ENCODE assay signal across 12 cellular contexts in genomic region chr5:180294913-180295555, GRCh38. TPM values are rescaled to one million over a fixed set of nuclear protein-coding genes. Genes with fewer than 3 reads are reported as not detected.
"Had no signal": no experiment of that assay in that cellular context is flagged by ENCODE, and none has a peak within 500 bp of the region (broad histone marks: within the 10 kb centered on the region; RNA-seq: fewer than 3 reads in every experiment).

No MANE protein-coding gene starts in this region.

- H3K9ac ChIP-seq: neural progenitor cell had no signal

- H3K4me2 ChIP-seq: neural progenitor cell had no signal

- H3K27me3 ChIP-seq: ascending aorta, foreskin keratinocyte, left lung, neural progenitor cell, thyroid gland had no signal

- H3K36me3 ChIP-seq: ascending aorta, left lung, neural progenitor cell, thyroid gland had no signal

- H3K4me3 Mint-ChIP-seq: activated CD4-positive, alpha-beta memory T cell treated with anti-CD3 and anti-CD28 coated beads, Interleukin-2, amount 10 ng/mL, durations not matched to agents 7 days and 5 days; activated naive CD8-positive, alpha-beta T cell treated with anti-CD3 and anti-CD28 coated beads, Interleukin-2, amount 50 U/mL, for 24 hours had no signal

- DNase-seq: activated CD4-positive, alpha-beta memory T cell treated with anti-CD3 and anti-CD28 coated beads, Interleukin-2, amount 10 ng/mL, durations not matched to agents 7 days and 5 days; activated naive CD4-positive, alpha-beta T cell treated with Interleukin-2 at 50 U/mL for 16 hours; activated naive CD8-positive, alpha-beta T cell treated with anti-CD3 and anti-CD28 coated beads, Interleukin-2, amount 50 U/mL, for 24 hours; foreskin keratinocyte; islet precursor cell; left lung; retina; stimulated activated CD4-positive, alpha-beta T cell treated with anti-CD3 and anti-CD28 coated beads, Interleukin-4, amount 100 ng/mL, for 4 hours; thyroid gland had no signal

- H3K9me3 ChIP-seq: ascending aorta, left lung, thyroid gland had no signal

- H3K27me3 Mint-ChIP-seq: activated CD4-positive, alpha-beta memory T cell treated with anti-CD3 and anti-CD28 coated beads, Interleukin-2, amount 10 ng/mL, durations not matched to agents 7 days and 5 days; activated naive CD8-positive, alpha-beta T cell treated with anti-CD3 and anti-CD28 coated beads, Interleukin-2, amount 50 U/mL, for 24 hours had no signal

- ATAC-seq: activated naive CD8-positive, alpha-beta T cell treated with anti-CD3 and anti-CD28 coated beads, Interleukin-2, amount 50 U/mL, for 24 hours; foreskin keratinocyte; left lung had no signal

- H2AFZ ChIP-seq: neural progenitor cell had no signal

- H3K27ac Mint-ChIP-seq: activated CD4-positive, alpha-beta memory T cell treated with anti-CD3 and anti-CD28 coated beads, Interleukin-2, amount 10 ng/mL, durations not matched to agents 7 days and 5 days; activated naive CD8-positive, alpha-beta T cell treated with anti-CD3 and anti-CD28 coated beads, Interleukin-2, amount 50 U/mL, for 24 hours; neural progenitor cell had no signal

- H3K9me3 Mint-ChIP-seq: activated CD4-positive, alpha-beta memory T cell treated with anti-CD3 and anti-CD28 coated beads, Interleukin-2, amount 10 ng/mL, durations not matched to agents 7 days and 5 days; activated naive CD8-positive, alpha-beta T cell treated with anti-CD3 and anti-CD28 coated beads, Interleukin-2, amount 50 U/mL, for 24 hours had no signal

- H3K4me3 ChIP-seq: ascending aorta, left lung, neural progenitor cell, thyroid gland had no signal

- H3K27ac ChIP-seq: ascending aorta, foreskin keratinocyte, left lung, neural progenitor cell, thyroid gland had no signal

RNA-seq across cellular contexts. Expression of gene GFPT2, which starts 58.1 kb away (rescaled TPM):
- total RNA-seq: activated CD4-positive, alpha-beta memory T cell treated with anti-CD3 and anti-CD28 coated beads, Interleukin-2, amount 10 ng/mL, durations not matched to agents 7 days and 5 days; T-helper 2 cell treated with Interferon-gamma antibody and Interleukin-4, amounts not matched to agents 100 ng/mL and 5 ng/mL, for 36 hours had no signal
